8 cellular contexts compared by ENCODE assay signal in the genomic region with DNA sequence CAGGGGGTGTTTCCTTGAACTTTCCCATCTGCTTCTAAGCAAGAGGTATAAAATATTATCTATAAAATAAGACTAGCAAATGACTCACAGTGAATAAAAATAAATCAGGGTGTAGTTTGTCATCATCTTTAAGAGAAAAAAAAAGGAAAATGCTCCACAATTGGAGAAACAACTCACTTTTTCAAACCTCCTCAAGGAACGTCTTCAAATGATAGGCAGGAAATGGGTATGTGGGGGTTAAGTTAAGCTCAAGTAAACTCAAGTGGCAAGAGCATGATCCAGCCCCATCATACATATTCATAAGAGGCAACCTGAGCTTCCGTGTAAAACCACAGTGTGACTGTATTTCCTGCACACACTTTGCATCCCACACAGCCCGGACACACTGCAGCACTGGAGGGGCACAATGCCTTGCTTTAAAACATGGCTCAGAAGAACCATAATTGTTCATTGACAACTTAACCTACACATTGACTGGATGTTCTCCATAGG. TPM values are rescaled to one million over a fixed set of nuclear protein-coding genes. Genes with fewer than 3 reads are reported as not detected.
DNase-seq lines count a peak whose midpoint lies in the region; ATAC-seq and TF ChIP-seq lines count a peak whose summit lies in the region.

No MANE protein-coding gene starts in this region.

- H3K27ac ChIP-seq in gastrocnemius medialis: peak overlapping the region; percentile 74 to 85 (median 75)

- in situ Hi-C loops in gastrocnemius medialis (cut with MboI; ENCODE audit: low sequenced_read_pairs in 4 of 4): no loop called here

- TF ChIP-seq CTCF in fibroblast of villous mesenchyme (IDR thresholded peaks at IDR 0.05; ENCODE audit: insufficient read depth, low read depth, low read length): no peak
- TF ChIP-seq CTCF in gastrocnemius medialis (IDR thresholded peaks at IDR 0.05 in 4 of 5, conservative IDR thresholded peaks at IDR 0.05 in 1 of 5): no peak

- H3K36me3 ChIP-seq in gastrocnemius medialis: no peaks in the 10 kb centered on the region

- no peaks in the 10 kb centered on the region for H3K9me3 ChIP-seq in gastrocnemius medialis

- TF ChIP-seq POLR2A in gastrocnemius medialis (IDR thresholded peaks at IDR 0.05): no peak

- intact Hi-C loops in gastrocnemius medialis (cut with DNase I; ENCODE audit: low total_unique reads): loop anchor here (5.0 kb wide), 1 partner anchor 1033 kb away; a partner anchor contains a TSS

- H3K4me3 ChIP-seq in fibroblast of villous mesenchyme (ENCODE audit: low read depth, low read length) (peak overlapping the region; percentile 58), gastrocnemius medialis (peak overlapping the region in 3 of 4 donors; percentile 11 to 59 (median 45))

- H3K27me3 ChIP-seq in gastrocnemius medialis: no peaks in the 10 kb centered on the region

- peak; percentile 80 for DNase-seq in NCI-H2029 treated with DMSO at 0.1 percent for 48 hours (lab: John Stamatoyannopoulos, UW)
- DNase-seq in activated T-cell treated with anti-CD3 and anti-CD28 coated beads for 4 hours: peak; percentile 61
- no peak for DNase-seq in fibroblast of villous mesenchyme (ENCODE audit: low read depth)
- no peak for DNase-seq in gastrocnemius medialis
- DNase-seq in 8988T: no peak
- DNase-seq in NCI-H774 (lab: John Stamatoyannopoulos, UW): no peak

- ATAC-seq in GM18502 (IDR thresholded peaks at IDR 0.05; ENCODE audit: poor library complexity, unreplicated experiment) (peak; percentile 94), HG02610 (IDR thresholded peaks at IDR 0.05; ENCODE audit: unreplicated experiment) (peak; percentile 93), gastrocnemius medialis (peak; percentile 27 to 40)

- H3K4me1 ChIP-seq in gastrocnemius medialis: peaks cover 33 to 37% of the 10 kb centered on the region in 2 donors

RNA-seq across cellular contexts. Expression of a gene that starts 58.5 kb away (rescaled TPM):
- total RNA-seq in fibroblast of villous mesenchyme (13.2 and 16.4 TPM in 2 replicates), gastrocnemius medialis (10 to 100 TPM; 15.6 to 22.8 (median 21.9) TPM)

Comparison
In these comparisons a context has a peak if more than half of its experiments do, and no peak if none do; other contexts are left out.
1. ATAC-seq: peak in every context shown above with its lines; median percentile 94 in GM18502; 93 in HG02610; 34 in gastrocnemius medialis.
2. DNase-seq: peak in NCI-H2029 treated with DMSO at 0.1 percent for 48 hours (single experiment) and activated T-cell treated with anti-CD3 and anti-CD28 coated beads for 4 hours (single experiment); none in fibroblast of villous mesenchyme (single experiment), gastrocnemius medialis (0 of 2), 8988T (single experiment) and NCI-H774 (single experiment).